ENCODE assay signal across 15 cellular contexts in genomic region chr7:111727905-111728634, GRCh38.
"Had no signal": no experiment of that assay in that cellular context is flagged by ENCODE, and none has a peak within 500 bp of the region (broad histone marks: within the 10 kb centered on the region; RNA-seq: fewer than 3 reads in every experiment).

No MANE protein-coding gene starts in this region.

- H3K4me1 Mint-ChIP-seq: immature natural killer cell; naive thymus-derived CD8-positive, alpha-beta T cell had no signal

- H3K4me1 ChIP-seq: adrenal gland, uterus had no signal

- H3K36me3 ChIP-seq: adrenal gland, uterus had no signal

- H3K27ac Mint-ChIP-seq: activated CD8-positive, alpha-beta T cell treated with anti-CD3 and anti-CD28 coated beads, Interleukin-2, amount 10 ng/mL, durations not matched to agents 7 days and 5 days; brain; effector memory CD8-positive, alpha-beta T cell; immature natural killer cell; naive thymus-derived CD8-positive, alpha-beta T cell; stimulated activated naive CD8-positive, alpha-beta T cell treated with anti-CD3 and anti-CD28 coated beads, Interleukin-15, Interleukin-2, amounts not matched to agents 100 ng/mL and 50 ng/mL, for 24 hours had no signal

- H3K36me3 Mint-ChIP-seq: immature natural killer cell; naive thymus-derived CD8-positive, alpha-beta T cell had no signal

- ATAC-seq: activated CD8-positive, alpha-beta T cell treated with anti-CD3 and anti-CD28 coated beads, Interleukin-2, amount 10 ng/mL, durations not matched to agents 7 days and 5 days; effector memory CD8-positive, alpha-beta T cell; left lobe of liver; mucosa of descending colon; naive thymus-derived CD8-positive, alpha-beta T cell had no signal

- H3K4me3 ChIP-seq: adrenal gland, mucosa of descending colon, thoracic aorta, uterus had no signal

- H3K27me3 Mint-ChIP-seq: brain had no signal

- H3K27me3 ChIP-seq: adrenal gland, uterus had no signal

- H3K27ac ChIP-seq: adrenal gland, thoracic aorta, uterus had no signal

- H3K9me3 ChIP-seq: adrenal gland, mucosa of descending colon, thoracic aorta, uterus had no signal

- H3K4me3 Mint-ChIP-seq: activated CD8-positive, alpha-beta T cell treated with anti-CD3 and anti-CD28 coated beads, Interleukin-2, amount 10 ng/mL, durations not matched to agents 7 days and 5 days; effector memory CD8-positive, alpha-beta T cell; immature natural killer cell; naive thymus-derived CD8-positive, alpha-beta T cell; stimulated activated naive CD8-positive, alpha-beta T cell treated with anti-CD3 and anti-CD28 coated beads, Interleukin-15, Interleukin-2, amounts not matched to agents 100 ng/mL and 50 ng/mL, for 24 hours had no signal

- DNase-seq: activated CD4-positive, alpha-beta T cell treated with anti-CD3 and anti-CD28 coated beads for 1 hour; activated CD8-positive, alpha-beta memory T cell treated with anti-CD3 and anti-CD28 coated beads, Interleukin-2, amount 50 U/mL, for 48 hours; activated CD8-positive, alpha-beta T cell treated with anti-CD3 and anti-CD28 coated beads, Interleukin-2, amount 10 ng/mL, durations not matched to agents 7 days and 5 days; activated naive CD4-positive, alpha-beta T cell treated with Interleukin-2 at 50 U/mL for 16 hours; adrenal gland; effector memory CD8-positive, alpha-beta T cell; hypothalamus; immature natural killer cell; naive thymus-derived CD8-positive, alpha-beta T cell; uterus had no signal

- H3K9me3 Mint-ChIP-seq: brain; effector memory CD8-positive, alpha-beta T cell; naive thymus-derived CD8-positive, alpha-beta T cell; stimulated activated naive CD8-positive, alpha-beta T cell treated with anti-CD3 and anti-CD28 coated beads, Interleukin-15, Interleukin-2, amounts not matched to agents 100 ng/mL and 50 ng/mL, for 24 hours had no signal
